Comparison of ENCODE assay signal across 24 cellular contexts in genomic region chr10:67955614-67956013, GRCh38.
"Had no signal": no experiment of that assay in that cellular context is flagged by ENCODE, and none has a peak within 500 bp of the region (broad histone marks: within the 10 kb centered on the region; RNA-seq: fewer than 3 reads in every experiment).

No MANE protein-coding gene starts in this region.

- H3K27me3 ChIP-seq: dorsolateral prefrontal cortex, esophagus muscularis mucosa, foreskin keratinocyte, gastroesophageal sphincter, heart left ventricle, hepatocyte, left lung had no signal

- H2AFZ ChIP-seq: hepatocyte had no signal

- H3K27ac ChIP-seq: coronary artery, dorsolateral prefrontal cortex, esophagus muscularis mucosa, foreskin keratinocyte, gastroesophageal sphincter, heart left ventricle, hepatocyte, left lung, lower lobe of right lung had no signal

- H3K9me3 ChIP-seq: esophagus muscularis mucosa, gastroesophageal sphincter, heart left ventricle, left lung, lower lobe of right lung, mucosa of descending colon had no signal

- H3K4me1 ChIP-seq: esophagus muscularis mucosa, foreskin keratinocyte, gastroesophageal sphincter, left lung, lower lobe of right lung had no signal

- H3K27ac Mint-ChIP-seq: mesothelial cell of epicardium had no signal

- DNase-seq: dermis blood vessel endothelial cell; dorsolateral prefrontal cortex; effector CD4-positive, alpha-beta T cell; effector memory CD4-positive, alpha-beta T cell; foreskin keratinocyte; heart left ventricle; hypothalamus; left cardiac atrium; left lung; left ventricle myocardium superior; lower lobe of right lung; mesenchymal stem cell; mucosa of descending colon; naive B cell; naive thymus-derived CD8-positive, alpha-beta T cell had no signal

- H3K27me3 Mint-ChIP-seq: naive B cell; naive thymus-derived CD8-positive, alpha-beta T cell had no signal

- FAIRE-seq: endothelial cell of umbilical vein, frontal cortex, islet of Langerhans, keratinocyte had no signal

- H3K79me2 ChIP-seq: hepatocyte had no signal

- H3K4me3 ChIP-seq: coronary artery, dorsolateral prefrontal cortex, esophagus muscularis mucosa, gastroesophageal sphincter, heart left ventricle, hepatocyte, left lung, lower lobe of right lung, mucosa of descending colon had no signal

- ATAC-seq: foreskin keratinocyte; gastroesophageal sphincter; heart left ventricle; left cardiac atrium; left lung; left ventricle myocardium superior; lower lobe of right lung; mucosa of descending colon; naive thymus-derived CD8-positive, alpha-beta T cell had no signal

- H3K4me3 Mint-ChIP-seq: mesothelial cell of epicardium; naive B cell; naive thymus-derived CD8-positive, alpha-beta T cell had no signal

- H3K4me2 ChIP-seq: hepatocyte had no signal

- H3K9me3 Mint-ChIP-seq: mesothelial cell of epicardium; naive B cell; naive thymus-derived CD8-positive, alpha-beta T cell had no signal
